26 cellular contexts compared by ENCODE assay signal in genomic region chr12:7100239-7100638, GRCh38. TPM values are rescaled to one million over a fixed set of nuclear protein-coding genes. Genes with fewer than 3 reads are reported as not detected.
DNase-seq lines count a peak whose midpoint lies in the region; ATAC-seq and TF ChIP-seq lines count a peak whose summit lies in the region.
"Had no signal": no experiment of that assay in that cellular context is flagged by ENCODE, and none has a peak within 500 bp of the region (broad histone marks: within the 10 kb centered on the region; RNA-seq: fewer than 3 reads in every experiment).

No MANE protein-coding gene starts in this region.

- no peaks in the 10 kb centered on the region; the same call in 1 of the 2 replicates for H3K27me3 Mint-ChIP-seq in WTC11 (ENCODE audit: low read depth)

- DNase-seq in NCI-H2171 treated with DMSO at 0.1 percent for 48 hours (lab: John Stamatoyannopoulos, UW), result peak; percentile 58
- no peak for DNase-seq in NCI-H2171 (lab: John Stamatoyannopoulos, UW)
- peak; percentile 89 for DNase-seq in Karpas-422
- DNase-seq in NCI-H2081 (lab: John Stamatoyannopoulos, UW), result peak; percentile 73 to 88
- peak; percentile 28 for DNase-seq in sciatic nerve (ENCODE audit: low spot score)
- no peak for DNase-seq in WTC11 (ENCODE audit: low spot score)
- no peak for DNase-seq in NCI-H82 treated with DMSO at 0.1 percent for 48 hours (lab: John Stamatoyannopoulos, UW; ENCODE audit: unreplicated experiment)
- DNase-seq in OCI-M2 (lab: John Stamatoyannopoulos, UW; ENCODE audit: unreplicated experiment), result no peak
- DNase-seq: CD8-positive, alpha-beta T cell; DMS79 treated with DMSO at 0.1 percent for 48 hours; H9; NCI-H187; NCI-H226; NCI-H524; PC-9; SIG-M5; T-helper 1 cell; T-helper 9 cell had no signal

- peaks cover 14% of the 10 kb centered on the region; the same call in 1 of the 2 replicates for H3K79me2 ChIP-seq in Karpas-422 (ENCODE audit: low read length)

- intact Hi-C loops in sciatic nerve (cut with DNase I), result no loop called here

- H3K4me1 Mint-ChIP-seq in WTC11, result peaks cover 11% of the 10 kb centered on the region

- H3K4me3 ChIP-seq in Karpas-422 (ENCODE audit: low read length), result peak overlapping the region; percentile 49; the same call in 1 of the 2 replicates
- H3K4me3 ChIP-seq: BLaER1 treated with 17β-estradiol and CSF1 and Interleukin-3, amounts not matched to agents 10 nM and 100 nM; PC-9 had no signal

- no peak overlapping the region for H3K27ac Mint-ChIP-seq in WTC11
- H3K27ac Mint-ChIP-seq: H9 had no signal

- no peaks in the 10 kb centered on the region for H3K9me3 Mint-ChIP-seq in WTC11
- H3K9me3 Mint-ChIP-seq: CD8-positive, alpha-beta T cell; H9 had no signal

- peaks cover 12% of the 10 kb centered on the region for H3K36me3 Mint-ChIP-seq in WTC11

- H3K4me1 ChIP-seq in Karpas-422 (ENCODE audit: low read length), result peaks cover 88% of the 10 kb centered on the region

- H3K9me3 ChIP-seq in Karpas-422 (ENCODE audit: low read length), result no peaks in the 10 kb centered on the region

- peak overlapping the region; percentile 65; the same call in 1 of the 2 replicates for H3K9ac ChIP-seq in Karpas-422 (ENCODE audit: low read length)
- H3K9ac ChIP-seq: BLaER1 treated with 17β-estradiol and CSF1 and Interleukin-3, amounts not matched to agents 10 nM and 100 nM; KMS-11 had no signal

- TF ChIP-seq CTCF in WTC11 (IDR thresholded peaks at IDR 0.05), result no peak

- H3K4me3 Mint-ChIP-seq in WTC11, result no peak overlapping the region
- H3K4me3 Mint-ChIP-seq: CD8-positive, alpha-beta T cell; H9 had no signal

- no peaks in the 10 kb centered on the region for H3K9me2 ChIP-seq in Karpas-422 (replicated peaks; ENCODE audit: insufficient read depth, low read length)

- peaks cover 9% of the 10 kb centered on the region for H3K36me3 ChIP-seq in Karpas-422 (ENCODE audit: insufficient read depth, low read length)

- peak overlapping the region; percentile 95 for H3K27ac ChIP-seq in Karpas-422 (ENCODE audit: low read length)
- H3K27ac ChIP-seq: BLaER1 treated with 17β-estradiol and CSF1 and Interleukin-3, amounts not matched to agents 10 nM and 100 nM; HL-60; KMS-11; PC-9; RWPE1 had no signal

- POLR2A ChIA-PET in WTC11 (lab: Charles Lee), result no interaction called here

- no peak for ATAC-seq in sciatic nerve
- ATAC-seq in WTC11, result no peak
- ATAC-seq: CD8-positive, alpha-beta T cell; SK-N-SH treated with all-trans-retinoic acid at 6 μM for 48 hours had no signal

- no peaks in the 10 kb centered on the region for H3K27me3 ChIP-seq in Karpas-422 (ENCODE audit: low read length)
- H3K27me3 ChIP-seq: BLaER1 treated with 17β-estradiol and CSF1 and Interleukin-3, amounts not matched to agents 10 nM and 100 nM had no signal

- H3K4me2 ChIP-seq in Karpas-422 (ENCODE audit: low read depth, low read length, poor library complexity, severe bottlenecking), result peak overlapping the region; percentile 69
- H3K4me2 ChIP-seq: KMS-11, PC-9 had no signal

- CTCF ChIA-PET in WTC11 (lab: Charles Lee), result interaction anchor here (1.3 to 1.5 kb wide), 2 partner anchors 8 to 45 kb away, joined by 3 read pairs; no protein-coding TSS in a partner anchor

- H4K20me1 ChIP-seq in Karpas-422 (ENCODE audit: insufficient read depth, low read depth, low read length), result no peaks in the 10 kb centered on the region

- no peak overlapping the region for H2AFZ ChIP-seq in Karpas-422 (ENCODE audit: low read length)
- H2AFZ ChIP-seq: PC-9 had no signal

TF ChIP-seq in WTC11, 78 proteins besides CTCF, POLR2A, EP300 and RAD21 (continues in another document):
- TF ChIP-seq, protein P1, sequence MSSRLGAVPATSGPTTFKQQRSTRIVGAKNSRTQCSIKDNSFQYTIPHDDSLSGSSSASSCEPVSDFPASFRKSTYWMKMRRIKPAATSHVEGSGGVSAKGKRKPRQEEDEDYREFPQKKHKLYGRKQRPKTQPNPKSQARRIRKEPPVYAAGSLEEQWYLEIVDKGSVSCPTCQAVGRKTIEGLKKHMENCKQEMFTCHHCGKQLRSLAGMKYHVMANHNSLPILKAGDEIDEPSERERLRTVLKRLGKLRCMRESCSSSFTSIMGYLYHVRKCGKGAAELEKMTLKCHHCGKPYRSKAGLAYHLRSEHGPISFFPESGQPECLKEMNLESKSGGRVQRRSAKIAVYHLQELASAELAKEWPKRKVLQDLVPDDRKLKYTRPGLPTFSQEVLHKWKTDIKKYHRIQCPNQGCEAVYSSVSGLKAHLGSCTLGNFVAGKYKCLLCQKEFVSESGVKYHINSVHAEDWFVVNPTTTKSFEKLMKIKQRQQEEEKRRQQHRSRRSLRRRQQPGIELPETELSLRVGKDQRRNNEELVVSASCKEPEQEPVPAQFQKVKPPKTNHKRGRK (CRISPR knock-in tag; IDR thresholded peaks at IDR 0.05; ENCODE audit: borderline replicate concordance), result no peak
- no peak for TF ChIP-seq GTF2I (CRISPR knock-in tag; conservative IDR thresholded peaks at IDR 0.05)
- TF ChIP-seq, protein P2, sequence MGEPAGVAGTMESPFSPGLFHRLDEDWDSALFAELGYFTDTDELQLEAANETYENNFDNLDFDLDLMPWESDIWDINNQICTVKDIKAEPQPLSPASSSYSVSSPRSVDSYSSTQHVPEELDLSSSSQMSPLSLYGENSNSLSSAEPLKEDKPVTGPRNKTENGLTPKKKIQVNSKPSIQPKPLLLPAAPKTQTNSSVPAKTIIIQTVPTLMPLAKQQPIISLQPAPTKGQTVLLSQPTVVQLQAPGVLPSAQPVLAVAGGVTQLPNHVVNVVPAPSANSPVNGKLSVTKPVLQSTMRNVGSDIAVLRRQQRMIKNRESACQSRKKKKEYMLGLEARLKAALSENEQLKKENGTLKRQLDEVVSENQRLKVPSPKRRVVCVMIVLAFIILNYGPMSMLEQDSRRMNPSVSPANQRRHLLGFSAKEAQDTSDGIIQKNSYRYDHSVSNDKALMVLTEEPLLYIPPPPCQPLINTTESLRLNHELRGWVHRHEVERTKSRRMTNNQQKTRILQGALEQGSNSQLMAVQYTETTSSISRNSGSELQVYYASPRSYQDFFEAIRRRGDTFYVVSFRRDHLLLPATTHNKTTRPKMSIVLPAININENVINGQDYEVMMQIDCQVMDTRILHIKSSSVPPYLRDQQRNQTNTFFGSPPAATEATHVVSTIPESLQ (CRISPR knock-in tag; IDR thresholded peaks at IDR 0.05), result no peak
- TF ChIP-seq JUN (CRISPR knock-in tag; IDR thresholded peaks at IDR 0.05), result no peak
- TF ChIP-seq SP1 (CRISPR knock-in tag; conservative IDR thresholded peaks at IDR 0.05), result no peak
- no peak for TF ChIP-seq HMGA2 (CRISPR knock-in tag; IDR thresholded peaks at IDR 0.05)
- TF ChIP-seq SMAD3 (CRISPR knock-in tag; IDR thresholded peaks at IDR 0.05; ENCODE audit: borderline replicate concordance), result no peak
- TF ChIP-seq ZNF396 (CRISPR knock-in tag; IDR thresholded peaks at IDR 0.05; ENCODE audit: borderline replicate concordance), result no peak
- no peak for TF ChIP-seq PRDM15 (CRISPR knock-in tag; IDR thresholded peaks at IDR 0.05)
- TF ChIP-seq ELF4 (CRISPR knock-in tag; IDR thresholded peaks at IDR 0.05; ENCODE audit: low read depth), result no peak
- no peak for TF ChIP-seq CREM (CRISPR knock-in tag; IDR thresholded peaks at IDR 0.05)
- TF ChIP-seq ATF1 (CRISPR knock-in tag; IDR thresholded peaks at IDR 0.05), result no peak

RNA-seq across cellular contexts. Expression of gene C1R, which starts 8.0 kb away (rescaled TPM):
- 1.5 and 2.8 TPM in 2 replicates for total RNA-seq in Karpas-422 (2014; rRNA removed; shearing (Covaris generic); ENCODE audit: low replicate concordance)
- total RNA-seq in sciatic nerve (628 TPM), WTC11 (2021) (8.4 to 9.8 TPM (median 8.9 TPM) in 3 replicates)

RNA-seq across cellular contexts. Expression of gene C1RL, which starts 8.8 kb away (rescaled TPM):
- total RNA-seq in Karpas-422 (2014; rRNA removed; shearing (Covaris generic); ENCODE audit: low replicate concordance), result 47.7 and 81.5 TPM in 2 replicates
- total RNA-seq in sciatic nerve (117 TPM), WTC11 (2021) (17.7 to 23.7 TPM (median 22.9 TPM) in 3 replicates)

RNA-seq across cellular contexts. Expression of gene RBP5, which starts 28.4 kb away (rescaled TPM):
- not detected in 2 replicates for total RNA-seq in Karpas-422 (2014; rRNA removed; shearing (Covaris generic); ENCODE audit: low replicate concordance)
- 4.5 TPM for total RNA-seq in sciatic nerve
- 4.1 to 5.4 TPM (median 4.7 TPM) in 3 replicates for total RNA-seq in WTC11 (2021)
- total RNA-seq: A673; CD8-positive, alpha-beta T cell; HT1080; M059J had no signal

RNA-seq across cellular contexts. Expression of gene CLSTN3, which starts 29.9 kb away (rescaled TPM):
- 30.0 and 40.3 TPM in 2 replicates for total RNA-seq in Karpas-422 (2014; rRNA removed; shearing (Covaris generic); ENCODE audit: low replicate concordance)
- total RNA-seq in sciatic nerve (43.8 TPM), WTC11 (2021) (23.7 to 28.2 TPM (median 24.7 TPM) in 3 replicates)

RNA-seq across cellular contexts. Expression of gene C1S, which starts 39.7 kb away (rescaled TPM):
- 4.7 TPM in 1 of 2 replicates, not detected in the other for total RNA-seq in Karpas-422 (2014; rRNA removed; shearing (Covaris generic); ENCODE audit: low replicate concordance)
- 662 TPM for total RNA-seq in sciatic nerve
- total RNA-seq in WTC11 (2021), result 6.2 to 8.8 TPM (median 7.6 TPM) in 3 replicates

Comparison
In these comparisons a context has a peak if more than half of its experiments do, and no peak if none do; other contexts are left out.
1. DNase-seq: peak in NCI-H2171 treated with DMSO at 0.1 percent for 48 hours (single experiment), Karpas-422 (single experiment), NCI-H2081 (2 of 2) and sciatic nerve (single experiment); none in NCI-H2171 (single experiment), WTC11 (single experiment), NCI-H82 treated with DMSO at 0.1 percent for 48 hours (single experiment) and OCI-M2 (single experiment).
2. RNA of gene C1R, which starts 8.0 kb away (total RNA-seq): 628 TPM in sciatic nerve (single experiment); 8.4 to 9.8 TPM in WTC11 and 1.5 to 2.8 TPM in Karpas-422; every median in the first group is over 10 times any median in the second.